ENCODE assay signal across 20 cellular contexts in the genomic region with DNA sequence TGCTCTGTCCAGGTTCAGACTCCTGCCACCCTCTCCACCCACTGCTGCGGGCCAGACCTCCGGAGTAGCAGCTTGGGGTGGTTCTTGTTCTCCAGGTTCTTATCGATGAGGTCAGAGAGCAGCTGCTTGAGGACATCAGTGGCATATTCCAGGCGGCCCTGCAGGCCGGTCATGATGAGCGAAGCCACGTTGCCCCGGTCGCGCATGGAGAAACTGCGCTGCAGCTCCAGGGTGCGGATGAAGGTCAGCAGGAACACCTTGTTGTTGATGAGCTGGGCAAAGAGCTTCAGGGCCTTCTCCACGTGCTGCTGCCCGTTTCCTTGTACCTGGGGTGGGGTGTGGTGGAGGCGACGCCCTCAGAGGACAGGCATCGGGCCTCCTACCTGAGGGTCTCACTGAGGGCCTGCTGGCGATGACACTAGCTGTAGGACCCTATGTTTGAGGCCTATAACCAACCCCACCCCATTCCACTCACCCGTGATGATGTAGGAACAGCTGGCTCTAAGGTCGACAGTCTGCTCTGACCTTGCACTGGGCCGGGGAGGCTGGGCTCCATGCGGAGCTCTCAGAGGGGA.
"Had no signal": no experiment of that assay in that cellular context is flagged by ENCODE, and none has a peak within 500 bp of the region (broad histone marks: within the 10 kb centered on the region; RNA-seq: fewer than 3 reads in every experiment).

No MANE protein-coding gene starts in this region.

- FAIRE-seq: RCC 7860 had no signal

- DNase-seq: KBM-7, MV-4-11, NCI-H1048, NCI-H1105, NCI-H1417, NCI-H1436 treated with DMSO at 0.1 percent for 48 hours, NCI-H1694, NCI-H187 treated with DMSO at 0.1 percent for 48 hours, NCI-H2029 treated with DMSO at 0.1 percent for 48 hours, NCI-H2171 treated with DMSO at 0.1 percent for 48 hours, NCI-H345, NCI-H446 treated with DMSO at 0.1 percent for 48 hours, NCI-H510A treated with DMSO at 0.1 percent for 48 hours, NCI-H526, Right ventricle myocardium superior, RPMI8226, SIG-M5 had no signal

- H3K4me1 ChIP-seq: SJSA1 had no signal

- H3K27ac ChIP-seq: SJSA1, SK-N-MC had no signal

- H3K27me3 ChIP-seq: SJSA1 had no signal

- H3K9me3 ChIP-seq: SJSA1 had no signal

- H3K4me3 ChIP-seq: SJSA1, SK-N-MC had no signal
